In genomic region chr11:97118756-97119155, GRCh38 we compare ENCODE assay signal across 27 cellular contexts.
"Had no signal": no experiment of that assay in that cellular context is flagged by ENCODE, and none has a peak within 500 bp of the region (broad histone marks: within the 10 kb centered on the region; RNA-seq: fewer than 3 reads in every experiment).

No MANE protein-coding gene starts in this region.

- H2AFZ ChIP-seq: hepatocyte, neural progenitor cell, parathyroid adenoma had no signal

- H3K36me3 Mint-ChIP-seq: naive B cell; natural killer cell; neural progenitor cell; stimulated activated naive B cell treated with anti-CD40 and anti-IgM and Interleukin-4, amounts not matched to agents 10 μg/mL and 1 μg/mL and 100 μg/mL, for 72 hours had no signal

- H3K27ac ChIP-seq: heart right ventricle, hepatocyte, lower lobe of right lung, neural progenitor cell, neutrophil, parathyroid adenoma, psoas muscle, right atrium auricular region, right lobe of liver, suprapubic skin, thoracic aorta, tibial artery, upper lobe of right lung had no signal

- H3K4me3 Mint-ChIP-seq: mesothelial cell of epicardium; naive B cell; natural killer cell; nephron progenitor cell; neural progenitor cell; stimulated activated naive B cell treated with anti-CD40 and anti-IgM and Interleukin-4, amounts not matched to agents 10 μg/mL and 1 μg/mL and 100 μg/mL, for 72 hours had no signal

- H3K79me2 ChIP-seq: hepatocyte, parathyroid adenoma had no signal

- H3K36me3 ChIP-seq: heart right ventricle, lower lobe of right lung, neural progenitor cell, neutrophil, right atrium auricular region, right lobe of liver, suprapubic skin, thoracic aorta, tibial artery, upper lobe of right lung had no signal

- H3K4me1 ChIP-seq: heart right ventricle, lower lobe of right lung, neural progenitor cell, parathyroid adenoma, psoas muscle, right atrium auricular region, right lobe of liver, suprapubic skin, tibial artery, upper lobe of right lung had no signal

- DNase-seq: heart right ventricle; islet precursor cell; lower lobe of right lung; mammary epithelial cell; mesendoderm; naive B cell; natural killer cell; nephron progenitor cell; occipital lobe; psoas muscle; right lobe of liver; stimulated activated CD4-positive, alpha-beta T cell treated with anti-CD3 and anti-CD28 coated beads, Interleukin-1b, Interleukin-23, amount 100 ng/mL, for 48 hours; stimulated activated CD4-positive, alpha-beta T cell treated with anti-CD3 and anti-CD28 coated beads, Interleukin-4, amount 100 ng/mL, for 1 hour; stimulated activated naive B cell treated with anti-CD40 and anti-IgM and Interleukin-4, amounts not matched to agents 10 μg/mL and 1 μg/mL and 100 μg/mL, for 72 hours; stimulated activated naive CD8-positive, alpha-beta T cell treated with anti-CD3 and anti-CD28 coated beads, Interleukin-15, Interleukin-2, amounts not matched to agents 100 U/mL and 50 U/mL, for 24 hours; tibial artery; trophoblast cell; upper lobe of right lung had no signal

- H3K4me2 ChIP-seq: hepatocyte, neural progenitor cell had no signal

- H3K9ac ChIP-seq: neural progenitor cell, parathyroid adenoma had no signal

- H3K27ac Mint-ChIP-seq: mesothelial cell of epicardium; naive B cell; natural killer cell; nephron progenitor cell; neural progenitor cell; stimulated activated naive B cell treated with anti-CD40 and anti-IgM and Interleukin-4, amounts not matched to agents 10 μg/mL and 1 μg/mL and 100 μg/mL, for 72 hours had no signal

- H3K27me3 ChIP-seq: heart right ventricle, hepatocyte, neural progenitor cell, neutrophil, right atrium auricular region, right lobe of liver, suprapubic skin, tibial artery, upper lobe of right lung had no signal

- H3K9me3 Mint-ChIP-seq: mesothelial cell of epicardium; nephron progenitor cell; neural progenitor cell; stimulated activated naive B cell treated with anti-CD40 and anti-IgM and Interleukin-4, amounts not matched to agents 10 μg/mL and 1 μg/mL and 100 μg/mL, for 72 hours had no signal

- H3K9me3 ChIP-seq: heart right ventricle, lower lobe of right lung, neutrophil, psoas muscle, right atrium auricular region, right lobe of liver, suprapubic skin, thoracic aorta, tibial artery, upper lobe of right lung had no signal

- H3K27me3 Mint-ChIP-seq: naive B cell; stimulated activated naive B cell treated with anti-CD40 and anti-IgM and Interleukin-4, amounts not matched to agents 10 μg/mL and 1 μg/mL and 100 μg/mL, for 72 hours had no signal

- H3K4me1 Mint-ChIP-seq: naive B cell; natural killer cell; nephron progenitor cell; neural progenitor cell; stimulated activated naive B cell treated with anti-CD40 and anti-IgM and Interleukin-4, amounts not matched to agents 10 μg/mL and 1 μg/mL and 100 μg/mL, for 72 hours had no signal

- H3K4me3 ChIP-seq: heart right ventricle, hepatocyte, lower lobe of right lung, neural progenitor cell, psoas muscle, right atrium auricular region, right lobe of liver, smooth muscle cell, suprapubic skin, thoracic aorta, tibial artery, upper lobe of right lung had no signal
